In the genomic region with DNA sequence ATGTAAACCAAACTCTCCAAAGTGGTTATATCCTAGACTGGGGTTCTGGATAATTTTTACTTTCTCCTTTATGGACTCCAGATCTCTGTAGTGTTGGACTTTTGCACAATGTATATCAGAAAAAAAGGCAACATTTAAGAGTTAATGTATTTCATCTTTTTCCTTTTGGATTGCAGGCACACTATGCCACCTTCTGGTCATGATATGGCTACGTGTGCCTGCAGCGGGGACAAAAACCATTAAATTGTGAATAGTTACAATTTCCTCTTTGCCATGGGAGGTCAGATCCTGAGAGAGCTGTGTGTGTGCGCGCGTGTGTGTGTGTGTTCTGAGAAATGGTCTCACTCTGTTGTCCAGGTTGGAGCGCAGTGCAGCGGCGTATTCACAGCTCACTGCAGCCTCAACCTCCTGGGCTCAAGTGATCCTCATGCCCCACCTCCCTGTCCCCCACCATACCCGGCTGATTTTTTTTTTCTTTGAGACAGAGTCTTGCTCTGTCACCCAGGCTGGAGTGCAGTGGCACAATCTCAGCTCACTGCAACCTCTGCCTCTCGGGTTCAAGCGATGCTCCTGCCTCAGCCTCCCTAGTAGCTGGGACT, we compare ENCODE assay signal across 8 cellular contexts. TPM values are rescaled to one million over a fixed set of nuclear protein-coding genes. Genes with fewer than 3 reads are reported as not detected.
DNase-seq lines count a peak whose midpoint lies in the region; ATAC-seq and TF ChIP-seq lines count a peak whose summit lies in the region.

No MANE protein-coding gene starts in this region.

- POLR2A ChIA-PET in AG04449 (lab: Yijun Ruan, JAX) (no interaction called here), PC-3 (lab: Charles Lee; ENCODE audit: unreplicated experiment) (no interaction called here)

- H3K9ac ChIP-seq in PC-3 (ENCODE audit: low read length) = no peak overlapping the region

- no peaks in the 10 kb centered on the region for H3F3A ChIP-seq in PC-3 (ENCODE audit: low read length, unreplicated experiment)

- no peaks in the 10 kb centered on the region for H3K27me3 ChIP-seq in GM06990 (replicated peaks; ENCODE audit: control insufficient read depth, insufficient read depth, low read length)
- no peaks in the 10 kb centered on the region for H3K27me3 ChIP-seq in PC-3 (ENCODE audit: low read length)
- peaks cover 0 to 50% (median 0%) of the 10 kb centered on the region in 7 donors for H3K27me3 ChIP-seq in spleen (replicated peaks in 1 of 7)

- H3K9me3 ChIP-seq in PC-3 (ENCODE audit: low read length) (no peaks in the 10 kb centered on the region), spleen (no peaks in the 10 kb centered on the region)

- no peak overlapping the region for H3K27ac ChIP-seq in PC-3 (ENCODE audit: low read length)
- no peak overlapping the region for H3K27ac ChIP-seq in spleen

- TF ChIP-seq CTCF in AG04449 (IDR thresholded peaks at IDR 0.05; ENCODE audit: insufficient read depth, low read length, missing control alignments) (peak; percentile 18), GM06990 (IDR thresholded peaks at IDR 0.05; ENCODE audit: insufficient read depth, low read length, poor library complexity, severe bottlenecking) (peak; percentile 62), PC-3 (conservative IDR thresholded peaks at IDR 0.05; ENCODE audit: low read depth, low read length) (peak; percentile 74), epithelial cell of esophagus (IDR thresholded peaks at IDR 0.05; ENCODE audit: insufficient read depth, low read depth, low read length, missing control alignments) (peak; percentile 76), spleen (IDR thresholded peaks at IDR 0.05 in 8 of 11, conservative IDR thresholded peaks at IDR 0.05 in 3 of 11) (peak in 8 of 11 experiments; percentile 25 to 66 (median 41))

- H3K4me1 ChIP-seq in PC-3 (ENCODE audit: insufficient read depth, low read length) (0 out of 2 replicates have a peak, but pooled peaks cover under 1% of the 10 kb centered on the region), spleen (peaks cover 2 to 20% (median 9%) of the 10 kb centered on the region in 6 donors)

- 29 to 39% (median 36%) methylated on average over 11 of the region's 11 CpGs for WGBS in spleen, 5 donors

- no peaks in the 10 kb centered on the region for H3K36me3 ChIP-seq in GM06990 (ENCODE audit: control insufficient read depth, insufficient read depth, low read length)
- H3K36me3 ChIP-seq in PC-3 (ENCODE audit: low read depth, low read length) = no peaks in the 10 kb centered on the region
- H3K36me3 ChIP-seq in spleen = no peaks in the 10 kb centered on the region

- TF ChIP-seq POLR2A in spleen (IDR thresholded peaks at IDR 0.05) = no peak

- BruUV-seq in PC-3 (replicated peaks; lab: Mats Ljungman, UMichigan) = no TSS peak

- H3K4me3 ChIP-seq in AG04449 (ENCODE audit: low read depth, low read length) (no peak overlapping the region), GM06990 (replicated peaks; ENCODE audit: low read depth, low read length) (no peak overlapping the region), PC-3 (ENCODE audit: low read length) (no peak overlapping the region), epithelial cell of esophagus (ENCODE audit: low read length) (no peak overlapping the region), spleen (no peak overlapping the region)

- H2AFZ ChIP-seq in PC-3 (ENCODE audit: low read length) = peak overlapping the region; percentile 56; the same call in 1 of the 2 replicates

- no peak overlapping the region for H3K4me2 ChIP-seq in PC-3 (ENCODE audit: low read length)

- ATAC-seq in PC-3 (peak; percentile 33; the same call in 1 of the 2 replicates), HG02938 (IDR thresholded peaks at IDR 0.05; ENCODE audit: unreplicated experiment) (no peak), HG02852 (IDR thresholded peaks at IDR 0.05; ENCODE audit: unreplicated experiment) (no peak)

- DNase-seq in AG04449 (ENCODE audit: low read depth, low spot score) (no peak), GM06990 (ENCODE audit: extremely low read depth, insufficient read length) (no peak), PC-3 (peak; percentile 58), epithelial cell of esophagus (ENCODE audit: low read depth) (peak; percentile 56), spleen (no peak)
- no peak for DNase-seq in activated effector memory CD4-positive, alpha-beta T cell treated with Interleukin-2 at 50 U/mL for 16 hours

- no peaks in the 10 kb centered on the region for H4K20me1 ChIP-seq in PC-3 (ENCODE audit: low read length)

- H3K9me2 ChIP-seq in PC-3 (replicated peaks; ENCODE audit: low read length) = no peaks in the 10 kb centered on the region

- CTCF ChIA-PET in AG04449 (lab: Yijun Ruan, JAX) = interaction anchor here (1.0 to 2.2 kb wide), 5 partner anchors 8 to 399 kb away, joined by 3 to 7 read pairs (median 4); no protein-coding TSS in a partner anchor
- CTCF ChIA-PET in PC-3 (lab: Charles Lee) = interaction anchor here (0.7 kb wide), 1 partner anchor 26 kb away, joined by 5 read pairs; no protein-coding TSS in a partner anchor

- H3K79me2 ChIP-seq in PC-3 (ENCODE audit: low read length) = 0 out of 2 replicates have a peak, but pooled peaks cover under 1% of the 10 kb centered on the region

- intact Hi-C loops in PC-3 (cut with micrococcal nuclease) = loop anchor here (2.0 kb wide), 1 partner anchor 57 kb away; a partner anchor contains a TSS
- intact Hi-C loops in spleen (cut with DNase I; ENCODE audit: low total_unique reads) = no loop called here

RNA-seq across cellular contexts. Expression of a gene that starts 4.3 kb away (rescaled TPM):
- total RNA-seq in PC-3 (2014; rRNA removed) (22.3 and 25.9 TPM in 2 replicates), spleen (10 to 100 TPM; 22.9 to 35.1 (median 26.7) TPM)
- polyA plus RNA-seq in spleen = 10 to 100 TPM; 27.2 to 31.7 (median 27.8) TPM

RNA-seq across cellular contexts. Expression of a gene that starts 10.6 kb away (rescaled TPM):
- 9.2 and 16.5 TPM in 2 replicates for total RNA-seq in PC-3 (2014; rRNA removed)
- 10 to 100 TPM in 5 of 7 donors, 1 to 10 TPM in 2; 2.7 to 29.8 (median 16.1) TPM for total RNA-seq in spleen
- 10 to 100 TPM; 16.4 to 53.7 (median 28.4) TPM for polyA plus RNA-seq in spleen

RNA-seq across cellular contexts. Expression of a gene that starts 42.8 kb away (rescaled TPM):
- total RNA-seq in PC-3 (2014; rRNA removed) = not detected in 2 replicates
- 1 to 10 TPM in 5 of 7 donors, under 1 TPM in 1, not detected in 1; 0.79 to 3.9 (median 1.7) TPM for total RNA-seq in spleen
- 1 to 10 TPM in 1 of 3 donors, under 1 TPM in 2; 0.15 to 1.6 (median 0.61) TPM for polyA plus RNA-seq in spleen

RNA-seq across cellular contexts. Expression of a gene that starts 47.5 kb away (rescaled TPM):
- total RNA-seq in PC-3 (2014; rRNA removed) = 0.17 TPM in 1 of 2 replicates, not detected in the other
- 1 to 10 TPM; 2.0 to 9.4 (median 5.5) TPM for total RNA-seq in spleen
- 1 to 10 TPM; 1.3 to 3.9 (median 1.7) TPM for polyA plus RNA-seq in spleen

RNA-seq across cellular contexts. Expression of a gene that starts 55.0 kb away (rescaled TPM):
- total RNA-seq in PC-3 (2014; rRNA removed) (0.04 TPM in 1 of 2 replicates, not detected in the other), spleen (10 to 100 TPM; 21.4 to 58.4 (median 25.7) TPM)
- 10 to 100 TPM in 2 of 3 donors, 1 to 10 TPM in 1; 3.3 to 15.7 (median 12.7) TPM for polyA plus RNA-seq in spleen

Comparison
In these comparisons a context has a peak if more than half of its experiments do, and no peak if none do; other contexts are left out.
1. DNase-seq: peak in PC-3 (single experiment) and epithelial cell of esophagus (single experiment); none in AG04449 (single experiment), GM06990 (single experiment), spleen (single experiment) and activated effector memory CD4-positive, alpha-beta T cell treated with Interleukin-2 at 50 U/mL for 16 hours (single experiment).
2. CTCF ChIP-seq: peak in every context shown above with its lines; median percentile 76 in epithelial cell of esophagus; 74 in PC-3; 62 in GM06990; 41 in spleen; 18 in AG04449.